In genomic region chr7:103981-104380, GRCh38 we compare ENCODE assay signal across 7 cellular contexts.
DNase-seq lines count a peak whose midpoint lies in the region; ATAC-seq and TF ChIP-seq lines count a peak whose summit lies in the region.
"Not testable (repeated sequence)": the region's sequence is repeated elsewhere in the genome, so short reads cannot be mapped to it uniquely, and the experiment has no call there.

No MANE protein-coding gene starts in this region.

- DNase-seq in CD4-positive, alpha-beta T cell; T-helper 2 cell treated with Interferon-gamma antibody and Interleukin-4, amounts not matched to agents 5 μg/mL and 100 μg/mL, for 36 hours (ENCODE audit: low spot score); activated CD8-positive, alpha-beta memory T cell treated with anti-CD3 and anti-CD28 coated beads, Interleukin-2, amount 10 ng/mL, durations not matched to agents 7 days and 5 days: not testable (repeated sequence)
- DNase-seq in HT1080 (ENCODE audit: low read depth) (peak; percentile 60), RPMI7951 (ENCODE audit: low read depth) (peak; percentile 90), immature natural killer cell (peak; percentile 3 to 12 (median 7))

- H3K27ac ChIP-seq in CD4-positive, alpha-beta T cell (ENCODE audit: low read depth, low read length): not testable (repeated sequence)

- not testable (repeated sequence) for H3K9me3 ChIP-seq in CD4-positive, alpha-beta T cell (ENCODE audit: control insufficient read depth, low read length)

- peaks cover 11% of the 10 kb centered on the region for H3K4me1 Mint-ChIP-seq in CD4-positive, alpha-beta T cell (ENCODE audit: low read depth)
- peaks cover 31% of the 10 kb centered on the region for H3K4me1 Mint-ChIP-seq in T-helper 2 cell treated with Interferon-gamma antibody and Interleukin-4, amounts not matched to agents 5 μg/mL and 100 μg/mL, for 36 hours (ENCODE audit: low read depth)
- peaks cover 26% of the 10 kb centered on the region for H3K4me1 Mint-ChIP-seq in activated CD8-positive, alpha-beta memory T cell treated with anti-CD3 and anti-CD28 coated beads, Interleukin-2, amount 10 ng/mL, durations not matched to agents 7 days and 5 days
- H3K4me1 Mint-ChIP-seq in dendritic cell treated with granulocyte-macrophage colony-stimulating factor and Interleukin-4, amounts not matched to agents 40 ng/mL and 50 ng/mL, for 4 days (ENCODE audit: low read depth): peaks cover 62% of the 10 kb centered on the region
- H3K4me1 Mint-ChIP-seq in immature natural killer cell: not testable (repeated sequence)

- not testable (repeated sequence) for H3K9me3 Mint-ChIP-seq in CD4-positive, alpha-beta T cell; activated CD8-positive, alpha-beta memory T cell treated with anti-CD3 and anti-CD28 coated beads, Interleukin-2, amount 10 ng/mL, durations not matched to agents 7 days and 5 days (ENCODE audit: low read depth); immature natural killer cell
- H3K9me3 Mint-ChIP-seq in T-helper 2 cell treated with Interferon-gamma antibody and Interleukin-4, amounts not matched to agents 5 μg/mL and 100 μg/mL, for 36 hours: peaks cover 25% of the 10 kb centered on the region
- H3K9me3 Mint-ChIP-seq in dendritic cell treated with granulocyte-macrophage colony-stimulating factor and Interleukin-4, amounts not matched to agents 40 ng/mL and 50 ng/mL, for 4 days: peaks cover 17% of the 10 kb centered on the region

- not testable (repeated sequence) for H3K27me3 ChIP-seq in CD4-positive, alpha-beta T cell (ENCODE audit: control insufficient read depth, insufficient read depth, low read length)

- peak overlapping the region; percentile 70 for H3K27ac Mint-ChIP-seq in CD4-positive, alpha-beta T cell
- peak overlapping the region; percentile 73 for H3K27ac Mint-ChIP-seq in T-helper 2 cell treated with Interferon-gamma antibody and Interleukin-4, amounts not matched to agents 5 μg/mL and 100 μg/mL, for 36 hours
- peak overlapping the region; percentile 66 for H3K27ac Mint-ChIP-seq in activated CD8-positive, alpha-beta memory T cell treated with anti-CD3 and anti-CD28 coated beads, Interleukin-2, amount 10 ng/mL, durations not matched to agents 7 days and 5 days
- H3K27ac Mint-ChIP-seq in dendritic cell treated with granulocyte-macrophage colony-stimulating factor and Interleukin-4, amounts not matched to agents 40 ng/mL and 50 ng/mL, for 4 days: peak overlapping the region; percentile 60
- peak overlapping the region in 4 of 6 donors; percentile 7 to 53 (median 46) for H3K27ac Mint-ChIP-seq in immature natural killer cell

- H3K36me3 Mint-ChIP-seq in CD4-positive, alpha-beta T cell (ENCODE audit: low read depth); T-helper 2 cell treated with Interferon-gamma antibody and Interleukin-4, amounts not matched to agents 5 μg/mL and 100 μg/mL, for 36 hours (ENCODE audit: low read depth); activated CD8-positive, alpha-beta memory T cell treated with anti-CD3 and anti-CD28 coated beads, Interleukin-2, amount 10 ng/mL, durations not matched to agents 7 days and 5 days; immature natural killer cell: not testable (repeated sequence)
- peaks cover 12% of the 10 kb centered on the region for H3K36me3 Mint-ChIP-seq in dendritic cell treated with granulocyte-macrophage colony-stimulating factor and Interleukin-4, amounts not matched to agents 40 ng/mL and 50 ng/mL, for 4 days (ENCODE audit: low read depth)

- not testable (repeated sequence) for TF ChIP-seq CTCF in CD4-positive, alpha-beta T cell (IDR thresholded peaks at IDR 0.05)

- peaks cover 20% of the 10 kb centered on the region for H3K27me3 Mint-ChIP-seq in CD4-positive, alpha-beta T cell
- H3K27me3 Mint-ChIP-seq in T-helper 2 cell treated with Interferon-gamma antibody and Interleukin-4, amounts not matched to agents 5 μg/mL and 100 μg/mL, for 36 hours (ENCODE audit: low read depth); dendritic cell treated with granulocyte-macrophage colony-stimulating factor and Interleukin-4, amounts not matched to agents 40 ng/mL and 50 ng/mL, for 4 days: not testable (repeated sequence)
- peaks cover 21% of the 10 kb centered on the region for H3K27me3 Mint-ChIP-seq in activated CD8-positive, alpha-beta memory T cell treated with anti-CD3 and anti-CD28 coated beads, Interleukin-2, amount 10 ng/mL, durations not matched to agents 7 days and 5 days
- peaks cover 8 to 20% (median 17%) of the 10 kb centered on the region in 3 donors for H3K27me3 Mint-ChIP-seq in immature natural killer cell (ENCODE audit: low read depth in 3 of 3)

- H3K4me3 Mint-ChIP-seq in CD4-positive, alpha-beta T cell: peak overlapping the region; percentile 15
- H3K4me3 Mint-ChIP-seq in T-helper 2 cell treated with Interferon-gamma antibody and Interleukin-4, amounts not matched to agents 5 μg/mL and 100 μg/mL, for 36 hours; activated CD8-positive, alpha-beta memory T cell treated with anti-CD3 and anti-CD28 coated beads, Interleukin-2, amount 10 ng/mL, durations not matched to agents 7 days and 5 days; dendritic cell treated with granulocyte-macrophage colony-stimulating factor and Interleukin-4, amounts not matched to agents 40 ng/mL and 50 ng/mL, for 4 days; immature natural killer cell: not testable (repeated sequence)

- CTCF ChIA-PET in CD4-positive, alpha-beta T cell (lab: Charles Lee); activated CD8-positive, alpha-beta memory T cell treated with anti-CD3 and anti-CD28 coated beads, Interleukin-2, amount 10 ng/mL, durations not matched to agents 7 days and 5 days (lab: Charles Lee): not testable (repeated sequence)

- intact Hi-C loops in CD4-positive, alpha-beta T cell (cut with DNase I, micrococcal nuclease); dendritic cell treated with granulocyte-macrophage colony-stimulating factor and Interleukin-4, amounts not matched to agents 40 ng/mL and 50 ng/mL, for 4 days (cut with micrococcal nuclease): not testable (repeated sequence)

- POLR2A ChIA-PET in CD4-positive, alpha-beta T cell (lab: Charles Lee): interaction anchor here (0.6 kb wide), 1 partner anchor 88 kb away, joined by 3 read pairs; the partner anchor contains the start of gene FAM20C

- not testable (repeated sequence) for ATAC-seq in CD4-positive, alpha-beta T cell (ENCODE audit: poor library complexity); activated CD8-positive, alpha-beta memory T cell treated with anti-CD3 and anti-CD28 coated beads, Interleukin-2, amount 10 ng/mL, durations not matched to agents 7 days and 5 days
